1 cellular context compared by ENCODE assay signal in the genomic region with DNA sequence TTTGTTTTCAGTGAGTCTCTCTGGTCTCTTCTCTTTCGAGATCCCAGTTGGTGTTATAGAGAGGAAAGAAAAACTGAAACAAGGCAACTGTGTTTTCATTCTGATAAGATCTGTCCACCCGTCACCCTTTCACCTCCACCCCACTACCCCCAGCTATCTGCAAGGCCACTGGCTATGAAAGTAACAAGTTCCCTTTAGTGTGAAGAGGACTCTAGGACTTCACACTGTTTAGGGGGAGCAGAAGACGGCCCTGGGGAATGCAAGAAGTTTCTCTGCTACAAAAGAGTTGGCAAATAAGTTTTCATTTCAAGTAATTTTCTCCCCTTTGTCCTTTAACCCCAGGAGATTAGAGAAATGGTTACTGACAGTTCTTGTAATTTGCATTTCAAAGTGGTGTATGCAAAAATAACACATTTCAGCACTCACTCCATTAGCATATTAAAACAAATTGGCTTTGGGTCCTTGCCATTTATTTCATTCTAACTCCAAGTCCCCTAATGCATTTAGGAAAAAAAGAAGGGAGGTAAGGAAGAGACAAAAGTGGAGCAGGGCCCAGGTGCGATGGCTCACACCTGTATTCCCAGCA.
TF ChIP-seq lines count a peak whose summit lies in the region.

No MANE protein-coding gene starts in this region.

TF ChIP-seq in K562, 482 proteins besides CTCF, POLR2A, EP300 and RAD21 (continued from another document):
- TF ChIP-seq CREB1 (IDR thresholded peaks at IDR 0.05) = no peak
- TF ChIP-seq CREB1 (CRISPR knock-in tag; IDR thresholded peaks at IDR 0.05) = 0 out of 2 replicates have a peak, but pooled peaks have one; percentile 26
- peak; percentile 64; the same call in 1 of the 2 replicates for TF ChIP-seq LEF1 (IDR thresholded peaks at IDR 0.05)
- no peak for TF ChIP-seq ZNF586 (CRISPR knock-in tag; conservative IDR thresholded peaks at IDR 0.05)
- no peak for TF ChIP-seq ZFPM2 (CRISPR knock-in tag; IDR thresholded peaks at IDR 0.05)
- TF ChIP-seq ZNF124 (CRISPR knock-in tag; IDR thresholded peaks at IDR 0.05) = no peak
- TF ChIP-seq ATF7 (IDR thresholded peaks at IDR 0.05) = peak; percentile 34; the same call in 1 of the 2 replicates
- TF ChIP-seq ZNF431 (CRISPR knock-in tag; IDR thresholded peaks at IDR 0.05) = no peak
- TF ChIP-seq NR2F6 (CRISPR knock-in tag; IDR thresholded peaks at IDR 0.05) = no peak
- TF ChIP-seq, protein P1, sequence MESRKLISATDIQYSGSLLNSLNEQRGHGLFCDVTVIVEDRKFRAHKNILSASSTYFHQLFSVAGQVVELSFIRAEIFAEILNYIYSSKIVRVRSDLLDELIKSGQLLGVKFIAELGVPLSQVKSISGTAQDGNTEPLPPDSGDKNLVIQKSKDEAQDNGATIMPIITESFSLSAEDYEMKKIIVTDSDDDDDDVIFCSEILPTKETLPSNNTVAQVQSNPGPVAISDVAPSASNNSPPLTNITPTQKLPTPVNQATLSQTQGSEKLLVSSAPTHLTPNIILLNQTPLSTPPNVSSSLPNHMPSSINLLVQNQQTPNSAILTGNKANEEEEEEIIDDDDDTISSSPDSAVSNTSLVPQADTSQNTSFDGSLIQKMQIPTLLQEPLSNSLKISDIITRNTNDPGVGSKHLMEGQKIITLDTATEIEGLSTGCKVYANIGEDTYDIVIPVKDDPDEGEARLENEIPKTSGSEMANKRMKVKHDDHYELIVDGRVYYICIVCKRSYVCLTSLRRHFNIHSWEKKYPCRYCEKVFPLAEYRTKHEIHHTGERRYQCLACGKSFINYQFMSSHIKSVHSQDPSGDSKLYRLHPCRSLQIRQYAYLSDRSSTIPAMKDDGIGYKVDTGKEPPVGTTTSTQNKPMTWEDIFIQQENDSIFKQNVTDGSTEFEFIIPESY (CRISPR knock-in tag; IDR thresholded peaks at IDR 0.05) = no peak
- TF ChIP-seq, protein P2, sequence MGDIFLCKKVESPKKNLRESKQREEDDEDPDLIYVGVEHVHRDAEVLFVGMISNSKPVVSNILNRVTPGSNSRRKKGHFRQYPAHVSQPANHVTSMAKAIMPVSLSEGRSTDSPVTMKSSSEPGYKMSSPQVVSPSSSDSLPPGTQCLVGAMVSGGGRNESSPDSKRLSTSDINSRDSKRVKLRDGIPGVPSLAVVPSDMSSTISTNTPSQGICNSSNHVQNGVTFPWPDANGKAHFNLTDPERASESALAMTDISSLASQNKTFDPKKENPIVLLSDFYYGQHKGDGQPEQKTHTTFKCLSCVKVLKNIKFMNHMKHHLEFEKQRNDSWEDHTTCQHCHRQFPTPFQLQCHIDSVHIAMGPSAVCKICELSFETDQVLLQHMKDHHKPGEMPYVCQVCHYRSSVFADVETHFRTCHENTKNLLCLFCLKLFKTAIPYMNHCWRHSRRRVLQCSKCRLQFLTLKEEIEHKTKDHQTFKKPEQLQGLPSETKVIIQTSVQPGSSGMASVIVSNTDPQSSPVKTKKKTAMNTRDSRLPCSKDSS (IDR thresholded peaks at IDR 0.05; ENCODE audit: low read depth, partially characterized antibody) = no peak
- no peak for TF ChIP-seq WHSC1 (IDR thresholded peaks at IDR 0.05; ENCODE audit: low read length)
- TF ChIP-seq TBL1XR1 (IDR thresholded peaks at IDR 0.05; ENCODE audit: low read length in 2 of 2) = no peak
- no peak for TF ChIP-seq ZNF146 (CRISPR knock-in tag; IDR thresholded peaks at IDR 0.05; ENCODE audit: unreplicated experiment)
- TF ChIP-seq NR2C2 (CRISPR knock-in tag; IDR thresholded peaks at IDR 0.05) = no peak
- peak; percentile 93 for TF ChIP-seq NR2C2 (tag; IDR thresholded peaks at IDR 0.05)
- TF ChIP-seq HDAC2 (IDR thresholded peaks at IDR 0.05) = no peak
- peak in 1 of 2 experiments; percentile 31; a peak in 1 of 4 replicates for TF ChIP-seq FOXK2 (conservative IDR thresholded peaks at IDR 0.05 in 1 of 2, IDR thresholded peaks at IDR 0.05 in 1 of 2; ENCODE audit: low read depth in 2 of 2)
- 0 out of 2 replicates have a peak, but pooled peaks have one; percentile 60 for TF ChIP-seq FOXJ2 (tag; IDR thresholded peaks at IDR 0.05)
- no peak for TF ChIP-seq NUFIP1 (IDR thresholded peaks at IDR 0.05; ENCODE audit: partially characterized antibody)
- no peak for TF ChIP-seq FOXM1 (IDR thresholded peaks at IDR 0.05; ENCODE audit: low read depth)
- TF ChIP-seq FOXM1 (CRISPR knock-in tag; IDR thresholded peaks at IDR 0.05; ENCODE audit: low read depth) = no peak
- TF ChIP-seq ZNF695 (CRISPR knock-in tag; IDR thresholded peaks at IDR 0.05) = no peak
- no peak for TF ChIP-seq HDGF (IDR thresholded peaks at IDR 0.05)
- TF ChIP-seq KDM2B (CRISPR knock-in tag; IDR thresholded peaks at IDR 0.05) = no peak
- TF ChIP-seq ZNF23 (CRISPR knock-in tag; IDR thresholded peaks at IDR 0.05) = no peak
- TF ChIP-seq, protein P3, sequence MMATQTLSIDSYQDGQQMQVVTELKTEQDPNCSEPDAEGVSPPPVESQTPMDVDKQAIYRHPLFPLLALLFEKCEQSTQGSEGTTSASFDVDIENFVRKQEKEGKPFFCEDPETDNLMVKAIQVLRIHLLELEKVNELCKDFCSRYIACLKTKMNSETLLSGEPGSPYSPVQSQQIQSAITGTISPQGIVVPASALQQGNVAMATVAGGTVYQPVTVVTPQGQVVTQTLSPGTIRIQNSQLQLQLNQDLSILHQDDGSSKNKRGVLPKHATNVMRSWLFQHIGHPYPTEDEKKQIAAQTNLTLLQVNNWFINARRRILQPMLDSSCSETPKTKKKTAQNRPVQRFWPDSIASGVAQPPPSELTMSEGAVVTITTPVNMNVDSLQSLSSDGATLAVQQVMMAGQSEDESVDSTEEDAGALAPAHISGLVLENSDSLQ (IDR thresholded peaks at IDR 0.05) = no peak
- peak; percentile 44; the same call in 1 of the 2 replicates for TF ChIP-seq CREM (IDR thresholded peaks at IDR 0.05; ENCODE audit: low read depth)
- TF ChIP-seq ERF (CRISPR knock-in tag; IDR thresholded peaks at IDR 0.05) = no peak
- TF ChIP-seq, protein P4, sequence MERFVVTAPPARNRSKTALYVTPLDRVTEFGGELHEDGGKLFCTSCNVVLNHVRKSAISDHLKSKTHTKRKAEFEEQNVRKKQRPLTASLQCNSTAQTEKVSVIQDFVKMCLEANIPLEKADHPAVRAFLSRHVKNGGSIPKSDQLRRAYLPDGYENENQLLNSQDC (CRISPR knock-in tag; IDR thresholded peaks at IDR 0.05) = no peak
- TF ChIP-seq TOE1 (IDR thresholded peaks at IDR 0.05; ENCODE audit: borderline replicate concordance) = no peak
- no peak for TF ChIP-seq TOE1 (CRISPR knock-in tag; IDR thresholded peaks at IDR 0.05; ENCODE audit: borderline replicate concordance, low read depth)
- TF ChIP-seq ZNF347 (CRISPR knock-in tag; IDR thresholded peaks at IDR 0.05; ENCODE audit: low read depth) = no peak
- TF ChIP-seq, protein P5, sequence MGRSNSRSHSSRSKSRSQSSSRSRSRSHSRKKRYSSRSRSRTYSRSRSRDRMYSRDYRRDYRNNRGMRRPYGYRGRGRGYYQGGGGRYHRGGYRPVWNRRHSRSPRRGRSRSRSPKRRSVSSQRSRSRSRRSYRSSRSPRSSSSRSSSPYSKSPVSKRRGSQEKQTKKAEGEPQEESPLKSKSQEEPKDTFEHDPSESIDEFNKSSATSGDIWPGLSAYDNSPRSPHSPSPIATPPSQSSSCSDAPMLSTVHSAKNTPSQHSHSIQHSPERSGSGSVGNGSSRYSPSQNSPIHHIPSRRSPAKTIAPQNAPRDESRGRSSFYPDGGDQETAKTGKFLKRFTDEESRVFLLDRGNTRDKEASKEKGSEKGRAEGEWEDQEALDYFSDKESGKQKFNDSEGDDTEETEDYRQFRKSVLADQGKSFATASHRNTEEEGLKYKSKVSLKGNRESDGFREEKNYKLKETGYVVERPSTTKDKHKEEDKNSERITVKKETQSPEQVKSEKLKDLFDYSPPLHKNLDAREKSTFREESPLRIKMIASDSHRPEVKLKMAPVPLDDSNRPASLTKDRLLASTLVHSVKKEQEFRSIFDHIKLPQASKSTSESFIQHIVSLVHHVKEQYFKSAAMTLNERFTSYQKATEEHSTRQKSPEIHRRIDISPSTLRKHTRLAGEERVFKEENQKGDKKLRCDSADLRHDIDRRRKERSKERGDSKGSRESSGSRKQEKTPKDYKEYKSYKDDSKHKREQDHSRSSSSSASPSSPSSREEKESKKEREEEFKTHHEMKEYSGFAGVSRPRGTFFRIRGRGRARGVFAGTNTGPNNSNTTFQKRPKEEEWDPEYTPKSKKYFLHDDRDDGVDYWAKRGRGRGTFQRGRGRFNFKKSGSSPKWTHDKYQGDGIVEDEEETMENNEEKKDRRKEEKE (IDR thresholded peaks at IDR 0.05; ENCODE audit: borderline replicate concordance in 1 of 2, control insufficient read depth in 1 of 2, low read depth in 2 of 2, low read length in 1 of 2) = no peak
- no peak for TF ChIP-seq LCOR (CRISPR knock-in tag; IDR thresholded peaks at IDR 0.05)
